Comparison of ENCODE assay signal across 25 cellular contexts in the genomic region with DNA sequence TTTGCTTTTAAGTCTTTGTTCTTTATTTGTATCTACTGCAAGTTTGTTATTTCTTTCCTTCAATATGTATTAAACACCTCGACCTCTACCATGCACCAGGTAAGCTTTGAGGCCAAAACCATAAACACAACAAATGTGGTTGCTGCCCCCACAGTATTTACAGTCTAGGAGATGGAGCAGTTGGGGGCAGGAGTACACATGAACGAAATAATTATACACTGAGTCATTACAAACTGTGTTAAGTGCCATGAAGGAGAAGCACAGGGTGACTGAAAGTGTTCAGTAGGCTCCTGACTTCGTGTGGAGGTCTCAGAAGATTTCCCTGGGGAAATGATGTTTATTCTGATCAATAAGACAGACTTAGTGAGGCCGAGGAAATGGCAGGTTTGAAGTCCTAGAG. TPM values are rescaled to one million over a fixed set of nuclear protein-coding genes. Genes with fewer than 3 reads are reported as not detected.
DNase-seq lines count a peak whose midpoint lies in the region; ATAC-seq and TF ChIP-seq lines count a peak whose summit lies in the region.
"Had no signal": no experiment of that assay in that cellular context is flagged by ENCODE, and none has a peak within 500 bp of the region (broad histone marks: within the 10 kb centered on the region; RNA-seq: fewer than 3 reads in every experiment).

No MANE protein-coding gene starts in this region.

- H3K9me3 ChIP-seq in mesenchymal stem cell (ENCODE audit: control insufficient read depth, low read length) (no peaks in the 10 kb centered on the region), psoas muscle (no peaks in the 10 kb centered on the region)
- H3K9me3 ChIP-seq: SK-N-SH had no signal

- intact Hi-C loops in psoas muscle (cut with DNase I) = no loop called here

- H3K14ac ChIP-seq in mesenchymal stem cell (ENCODE audit: low read length in 2 of 2) = no peak overlapping the region

- no peak overlapping the region for H2AFZ ChIP-seq in mesenchymal stem cell (ENCODE audit: low read depth, low read length)

- H3K36me3 ChIP-seq in mesenchymal stem cell (ENCODE audit: control insufficient read depth in 1 of 2, insufficient read depth in 2 of 2, low read depth in 1 of 2, low read length in 2 of 2) (peaks cover 6 to 36% of the 10 kb centered on the region in 2 experiments), psoas muscle (ENCODE audit: insufficient read depth in 1 of 2, low read depth in 1 of 2) (no peaks in the 10 kb centered on the region)

- 18% methylated on average over 2 of the region's 4 CpGs for WGBS in mesenchymal stem cell
- 32 to 77% (median 67%) methylated on average over 3 of the region's 4 CpGs for WGBS in psoas muscle, 3 donors

- H4K91ac ChIP-seq in mesenchymal stem cell (ENCODE audit: low read length) = no peak overlapping the region

- H3K4me3 ChIP-seq in mesenchymal stem cell (ENCODE audit: insufficient read depth in 1 of 2, low read depth in 1 of 2, low read length in 2 of 2) (no peak overlapping the region), psoas muscle (no peak overlapping the region)

- no peak overlapping the region for H3K9ac ChIP-seq in mesenchymal stem cell (ENCODE audit: low read length)
- H3K9ac ChIP-seq: SK-N-SH had no signal

- H3K27me3 ChIP-seq in mesenchymal stem cell (ENCODE audit: control insufficient read depth in 1 of 2, insufficient read depth in 1 of 2, low read length in 2 of 2) (peaks cover 0 to 3% of the 10 kb centered on the region in 2 experiments), psoas muscle (ENCODE audit: insufficient read depth in 3 of 3, low read length in 2 of 3) (no peaks in the 10 kb centered on the region)

- H2AK5ac ChIP-seq in mesenchymal stem cell (ENCODE audit: low read length, severe bottlenecking) = no peak overlapping the region

- H3K4me2 ChIP-seq in mesenchymal stem cell (ENCODE audit: low read length, poor library complexity, severe bottlenecking) = no peak overlapping the region
- H3K4me2 ChIP-seq: SK-N-SH had no signal

- no peak overlapping the region for H3K23ac ChIP-seq in mesenchymal stem cell (ENCODE audit: low read length in 2 of 2)

- no peak for TF ChIP-seq CTCF in psoas muscle (IDR thresholded peaks at IDR 0.05)

- H2BK5ac ChIP-seq in mesenchymal stem cell (ENCODE audit: low read depth, low read length, poor library complexity, severe bottlenecking) = no peak overlapping the region

- H3K4me1 ChIP-seq in mesenchymal stem cell (ENCODE audit: control insufficient read depth, insufficient read depth, low read depth, low read length) (peaks cover 5% of the 10 kb centered on the region), psoas muscle (no peaks in the 10 kb centered on the region)

- H3K79me1 ChIP-seq in mesenchymal stem cell (replicated peaks; ENCODE audit: low read length, poor library complexity, severe bottlenecking) = no peaks in the 10 kb centered on the region

- no peak overlapping the region for H2BK12ac ChIP-seq in mesenchymal stem cell (ENCODE audit: low read length in 2 of 2)

- H2BK120ac ChIP-seq in mesenchymal stem cell (ENCODE audit: low read depth, low read length) = no peak overlapping the region

- no peak overlapping the region for H3K18ac ChIP-seq in mesenchymal stem cell (ENCODE audit: low read depth in 1 of 2, low read length in 2 of 2)

- no peak overlapping the region for H4K8ac ChIP-seq in mesenchymal stem cell (ENCODE audit: low read length)

- H2BK15ac ChIP-seq in mesenchymal stem cell (ENCODE audit: low read depth, poor library complexity, severe bottlenecking) = no peak overlapping the region

- in situ Hi-C loops in ACHN (cut with HindIII; ENCODE audit: low pct_ligation_motif_present, low pct_unique_long_range_greater_than_20kb, low sequenced_read_pairs) = no loop called here

- peak; percentile 8 for DNase-seq in ACHN
- DNase-seq in H4 (ENCODE audit: low spot score) = peak; percentile 31
- DNase-seq in amniotic epithelial cell (ENCODE audit: low read depth) = peak; percentile 17
- DNase-seq in mesenchymal stem cell = peak; percentile 25
- DNase-seq in AG20443 (ENCODE audit: low spot score) = no peak
- DNase-seq in psoas muscle = no peak
- no peak for DNase-seq in effector CD8-positive, alpha-beta T cell (lab: John Stamatoyannopoulos, UW)
- DNase-seq in HK-2 (ENCODE audit: unreplicated experiment) = no peak
- DNase-seq: AML-193; C1 segment of cervical spinal cord; CD8-positive, alpha-beta T cell; DND-41; GF-D8; H7; KG1; NCI-H1105; NCI-H146; NCI-H2029 treated with DMSO at 0.1 percent for 48 hours; NCI-H2171; NCI-H446; NCI-H526; SHP77 treated with DMSO at 0.1 percent for 48 hours; SK-N-SH had no signal

- H3K4ac ChIP-seq in mesenchymal stem cell (ENCODE audit: low read depth in 1 of 2, low read length in 2 of 2) = no peak overlapping the region

- ATAC-seq in psoas muscle = no peak
- ATAC-seq: CD8-positive, alpha-beta T cell had no signal

- H3K27ac ChIP-seq in mesenchymal stem cell (ENCODE audit: low read length, poor library complexity, severe bottlenecking) (no peak overlapping the region), psoas muscle (no peak overlapping the region)
- H3K27ac ChIP-seq: 22Rv1, RWPE1 had no signal

RNA-seq across cellular contexts. Expression of a gene that starts 30.3 kb away (rescaled TPM):
- 21.5 and 22.0 TPM in 2 replicates for total RNA-seq in H4 (2014; rRNA removed; shearing (Covaris generic))
- 13.6 TPM for polyA plus RNA-seq in mesenchymal stem cell (2013, experiment 1 of 2)
- 14.6 TPM for polyA plus RNA-seq in mesenchymal stem cell (2013, experiment 2 of 2)
- total RNA-seq in psoas muscle = 1 to 10 TPM; 1.2 to 2.9 (median 2.4) TPM
- polyA plus RNA-seq in psoas muscle = 1 to 10 TPM; 1.1 to 1.6 (median 1.4) TPM

RNA-seq across cellular contexts. Expression of a gene that starts 38.8 kb away (rescaled TPM):
- 399 and 652 TPM in 2 replicates for total RNA-seq in H4 (2014; rRNA removed; shearing (Covaris generic))
- polyA plus RNA-seq in mesenchymal stem cell (2013, experiment 1 of 2) = 226 TPM
- 223 TPM for polyA plus RNA-seq in mesenchymal stem cell (2013, experiment 2 of 2)
- 100 to 1,000 TPM in 1 of 4 donors, 10 to 100 TPM in 3; 48.1 to 116 (median 59.6) TPM for total RNA-seq in psoas muscle
- polyA plus RNA-seq in psoas muscle = 100 to 1,000 TPM in 1 of 3 donors, 10 to 100 TPM in 2; 29.1 to 304 (median 73.8) TPM

Comparison
In these comparisons a context has a peak if more than half of its experiments do, and no peak if none do; other contexts are left out.
1. DNase-seq: peak in ACHN (single experiment), H4 (single experiment), amniotic epithelial cell (single experiment) and mesenchymal stem cell (single experiment); none in AG20443 (single experiment), psoas muscle (0 of 2), effector CD8-positive, alpha-beta T cell (single experiment) and HK-2 (single experiment).